In the genomic region with DNA sequence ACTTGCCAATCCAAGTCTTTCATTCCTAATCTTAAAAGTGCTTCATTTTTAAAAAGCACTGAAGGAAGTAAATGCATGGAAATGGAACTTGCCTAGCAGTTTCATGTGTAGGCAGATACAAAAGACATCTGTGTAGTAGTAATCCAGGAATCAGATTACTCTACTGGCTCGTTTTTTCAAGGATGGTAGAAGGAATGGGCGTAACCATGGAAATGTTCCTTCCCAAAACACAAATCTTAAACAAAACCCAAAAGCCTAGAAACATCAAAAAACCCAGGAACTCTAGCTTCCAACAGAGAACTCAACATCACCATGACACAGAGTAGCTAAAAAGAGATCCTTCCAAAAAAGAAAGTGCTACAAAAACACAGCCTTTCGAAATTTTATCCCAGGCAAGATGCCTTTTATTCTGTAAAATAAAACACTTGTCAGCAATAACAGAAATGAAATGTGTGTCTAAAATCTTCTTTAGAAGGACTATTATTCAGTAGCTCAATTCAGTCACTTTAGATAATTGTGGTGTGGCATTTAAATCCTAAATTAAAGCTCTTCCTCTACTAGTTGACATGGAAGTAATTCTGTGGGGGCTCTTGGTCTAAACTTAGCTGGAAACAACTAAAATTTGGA, we compare ENCODE assay signal across 11 cellular contexts.
DNase-seq lines count a peak whose midpoint lies in the region; ATAC-seq, FAIRE-seq and TF ChIP-seq lines count a peak whose summit lies in the region.
"Had no signal": no experiment of that assay in that cellular context is flagged by ENCODE, and none has a peak within 500 bp of the region (broad histone marks: within the 10 kb centered on the region; RNA-seq: fewer than 3 reads in every experiment).

No MANE protein-coding gene starts in this region.

- H3K4me3 ChIP-seq in HEK293 (ENCODE audit: low read depth, low read length) (no peak overlapping the region), skeletal muscle satellite cell (ENCODE audit: low read length) (no peak overlapping the region), small intestine (ENCODE audit: low read depth in 1 of 2, low read length in 2 of 2) (no peak overlapping the region)

- H3K9me3 ChIP-seq in HEK293 (ENCODE audit: control insufficient read depth, insufficient read depth, low read depth, low read length) (no peaks in the 10 kb centered on the region), skeletal muscle satellite cell (replicated peaks; ENCODE audit: low read length) (no peaks in the 10 kb centered on the region), small intestine (ENCODE audit: control insufficient read depth, low read depth) (no peaks in the 10 kb centered on the region)

- DNase-seq in astrocyte of the hippocampus (ENCODE audit: low read depth, low spot score) = peak; percentile 42
- peak; percentile 21 for DNase-seq in globus pallidus (ENCODE audit: low spot score)
- no peak for DNase-seq in small intestine
- DNase-seq in NCI-H1930 (lab: John Stamatoyannopoulos, UW) = no peak
- DNase-seq: activated CD4-positive, alpha-beta T cell treated with anti-CD3 and anti-CD28 coated beads for 1 hour; activated naive CD4-positive, alpha-beta T cell; NCI-H146 had no signal

- no peak for TF ChIP-seq CTCF in HEK293 (tag by site-specific recombination; IDR thresholded peaks at IDR 0.05)

- ATAC-seq in GM18909 (IDR thresholded peaks at IDR 0.05; ENCODE audit: poor library complexity, unreplicated experiment) (no peak), HG02798 (IDR thresholded peaks at IDR 0.05; ENCODE audit: poor library complexity, unreplicated experiment) (no peak)

- H3K27ac ChIP-seq in HEK293 (ENCODE audit: extremely low read depth, low read depth, low read length) = no peak overlapping the region
- H3K27ac ChIP-seq in small intestine (ENCODE audit: low read depth in 1 of 2, low read length in 1 of 2) = no peak overlapping the region

- H3K36me3 ChIP-seq in HEK293 (ENCODE audit: control insufficient read depth in 2 of 2, insufficient read depth in 1 of 2, low read length in 2 of 2) = no peaks in the 10 kb centered on the region
- no peaks in the 10 kb centered on the region for H3K36me3 ChIP-seq in skeletal muscle satellite cell (ENCODE audit: insufficient read depth, low read length)
- H3K36me3 ChIP-seq in small intestine (ENCODE audit: control insufficient read depth in 2 of 2, insufficient read depth in 2 of 2, low read length in 2 of 2) = no peaks in the 10 kb centered on the region

- CTCF ChIA-PET in HEK293 (lab: Yijun Ruan, JAX) = interaction anchor here (0.5 to 4.9 kb wide), 15 partner anchors 9 to 969 kb away, joined by 3 to 30 read pairs (median 4); no protein-coding TSS in a partner anchor

- H3K27me3 ChIP-seq in skeletal muscle satellite cell (ENCODE audit: control insufficient read depth, insufficient read depth, low read length) = no peaks in the 10 kb centered on the region
- H3K27me3 ChIP-seq in small intestine (ENCODE audit: control insufficient read depth in 2 of 2, insufficient read depth in 2 of 2, low read length in 2 of 2) = no peaks in the 10 kb centered on the region

- 56 to 76% (median 74%) methylated on average over 3 of the region's 3 CpGs for WGBS in small intestine, 3 donors

- peak overlapping the region; percentile 22 for H3K4me2 ChIP-seq in skeletal muscle satellite cell (ENCODE audit: low read length)

- no peak for FAIRE-seq in small intestine (lab: Jason Lieb, UNC)

- no peak overlapping the region for H3K9ac ChIP-seq in skeletal muscle satellite cell (ENCODE audit: low read depth, low read length)

- POLR2A ChIA-PET in HEK293 (lab: Yijun Ruan, JAX) = interaction anchor here (1.7 kb wide), 1 partner anchor 24 kb away, joined by 10 read pairs; a partner anchor contains a TSS

- H3K4me1 ChIP-seq in HEK293 (ENCODE audit: control insufficient read depth, insufficient read depth, low read length) (peaks cover 11% of the 10 kb centered on the region), skeletal muscle satellite cell (ENCODE audit: control insufficient read depth, insufficient read depth, low read length) (peaks cover 16% of the 10 kb centered on the region), small intestine (ENCODE audit: control insufficient read depth in 2 of 2, insufficient read depth in 1 of 2, low read depth in 1 of 2, low read length in 1 of 2) (no peaks in the 10 kb centered on the region)

TF ChIP-seq in HEK293, 187 proteins besides CTCF, POLR2A, EP300 and RAD21:
- TF ChIP-seq HOXD13 (CRISPR knock-in tag; IDR thresholded peaks at IDR 0.05; ENCODE audit: borderline replicate concordance) = no peak
- peak; percentile 5; the same call in 1 of the 2 replicates for TF ChIP-seq ZNF558 (tag by site-specific recombination; IDR thresholded peaks at IDR 0.05)
TF ChIP-seq in HEK293: peak in this region for 1.

Comparison
In these comparisons a context has a peak if more than half of its experiments do, and no peak if none do; other contexts are left out.
1. DNase-seq: peak in astrocyte of the hippocampus (single experiment) and globus pallidus (single experiment); none in small intestine (single experiment) and NCI-H1930 (0 of 2).